In genomic region chr12:6182279-6182898, GRCh38 we compare ENCODE assay signal across 7 cellular contexts. TPM values are rescaled to one million over a fixed set of nuclear protein-coding genes. Genes with fewer than 3 reads are reported as not detected.
DNase-seq lines count a peak whose midpoint lies in the region; ATAC-seq and TF ChIP-seq lines count a peak whose summit lies in the region.

No MANE protein-coding gene starts in this region.

- H3K36me3 ChIP-seq in body of pancreas (replicated peaks in 1 of 2; ENCODE audit: insufficient read depth in 1 of 2, low read depth in 2 of 2) (no peaks in the 10 kb centered on the region), liver (ENCODE audit: control insufficient read depth in 4 of 4, insufficient read depth in 3 of 4, low read depth in 1 of 4, low read length in 3 of 4) (no peaks in the 10 kb centered on the region), tibial nerve (no peaks in the 10 kb centered on the region), H7 (replicated peaks; ENCODE audit: control insufficient read depth, insufficient read depth, low read length) (no peaks in the 10 kb centered on the region)

- TF ChIP-seq POLR2A in body of pancreas (IDR thresholded peaks at IDR 0.05) (peak in 1 of 3 donors; percentile 9), tibial nerve (IDR thresholded peaks at IDR 0.05) (no peak)

- DNase-seq in MV-4-11 (lab: John Stamatoyannopoulos, UW), result peak; percentile 36
- peak in 3 of 4 donors; percentile 20 to 52 (median 37) for DNase-seq in body of pancreas
- DNase-seq in tibial nerve (ENCODE audit: low spot score in 2 of 2), result peak in 1 of 2 donors; percentile 35
- DNase-seq in H7, result no peak
- no peak for DNase-seq in naive thymus-derived CD8-positive, alpha-beta T cell

- 44 to 49% methylated on average over 17 to 19 of the region's 19 CpGs for WGBS in body of pancreas, 2 donors
- WGBS in liver, result 25% methylated on average over 19 of the region's 19 CpGs
- WGBS in tibial nerve, 2 donors, result 32 to 33% methylated on average over 19 of the region's 19 CpGs

- intact Hi-C loops in body of pancreas (cut with DNase I), result no loop called here

- H3K9ac ChIP-seq in liver (ENCODE audit: low read depth in 1 of 2, low read length in 2 of 2), result peak overlapping the region; percentile 15 to 88

- H3K4me1 Mint-ChIP-seq in naive thymus-derived CD8-positive, alpha-beta T cell, result peaks cover 0 to 7% (median 2%) of the 10 kb centered on the region in 4 donors

- no peaks in the 10 kb centered on the region for H3K36me3 Mint-ChIP-seq in naive thymus-derived CD8-positive, alpha-beta T cell

- TF ChIP-seq CTCF in body of pancreas (IDR thresholded peaks at IDR 0.05) (no peak), liver (IDR thresholded peaks at IDR 0.05; ENCODE audit: low read depth, low read length, missing input control) (no peak), tibial nerve (IDR thresholded peaks at IDR 0.05) (no peak)

- peak overlapping the region in 1 of 10 donors; percentile 6 for H3K27ac Mint-ChIP-seq in naive thymus-derived CD8-positive, alpha-beta T cell

- ATAC-seq in body of pancreas (peak; percentile 16), GM19467 (IDR thresholded peaks at IDR 0.05; ENCODE audit: unreplicated experiment) (no peak)
- no peak for ATAC-seq in naive thymus-derived CD8-positive, alpha-beta T cell

- peak in 1 of 2 donors; percentile 61 for TF ChIP-seq EP300 in tibial nerve (IDR thresholded peaks at IDR 0.05)

- H3K4me3 ChIP-seq in body of pancreas, result no peak overlapping the region
- peak overlapping the region in 1 of 3 donors; percentile 54 for H3K4me3 ChIP-seq in liver (ENCODE audit: low read depth in 1 of 3, low read length in 3 of 3)
- H3K4me3 ChIP-seq in tibial nerve, result no peak overlapping the region
- no peak overlapping the region for H3K4me3 ChIP-seq in H7 (ENCODE audit: insufficient read depth, low read depth, low read length)

- POLR2A ChIA-PET in naive thymus-derived CD8-positive, alpha-beta T cell (lab: Charles Lee), result interaction anchor here (0.6 kb wide), 1 partner anchor 1755 kb away, joined by 3 read pairs; no protein-coding TSS in a partner anchor

- TF ChIP-seq RAD21 in liver (IDR thresholded peaks at IDR 0.05), result peak; percentile 36 to 49

- H3K9me3 Mint-ChIP-seq in naive thymus-derived CD8-positive, alpha-beta T cell, result peaks cover 0 to 3% (median 0%) of the 10 kb centered on the region in 9 donors

- H3K9me3 ChIP-seq in body of pancreas (no peaks in the 10 kb centered on the region), liver (ENCODE audit: control insufficient read depth in 4 of 4, low read length in 3 of 4) (no peaks in the 10 kb centered on the region), tibial nerve (no peaks in the 10 kb centered on the region)

- H3K27me3 ChIP-seq in body of pancreas (no peaks in the 10 kb centered on the region), liver (ENCODE audit: control insufficient read depth in 4 of 4, insufficient read depth in 4 of 4, low read length in 3 of 4) (no peaks in the 10 kb centered on the region), tibial nerve (no peaks in the 10 kb centered on the region), H7 (ENCODE audit: control insufficient read depth, insufficient read depth, low read length) (no peaks in the 10 kb centered on the region)

- H3K4me1 ChIP-seq in body of pancreas (peaks cover 16% of the 10 kb centered on the region), liver (ENCODE audit: control insufficient read depth in 4 of 4, insufficient read depth in 4 of 4, low read length in 3 of 4) (peaks cover 14 to 56% (median 34%) of the 10 kb centered on the region in 4 donors), tibial nerve (peaks cover 4 to 64% (median 39%) of the 10 kb centered on the region in 4 donors)

- peak overlapping the region in 3 of 4 donors; percentile 5 to 54 (median 38) for H3K27ac ChIP-seq in body of pancreas
- H3K27ac ChIP-seq in liver (ENCODE audit: low read depth in 1 of 2, low read length in 2 of 2), result peak overlapping the region; percentile 94 to 99
- peak overlapping the region; percentile 70 to 84 (median 76) for H3K27ac ChIP-seq in tibial nerve

- no peak overlapping the region for H3K4me3 Mint-ChIP-seq in naive thymus-derived CD8-positive, alpha-beta T cell

- peaks cover 0 to 7% (median 0%) of the 10 kb centered on the region in 5 donors for H3K27me3 Mint-ChIP-seq in naive thymus-derived CD8-positive, alpha-beta T cell

TF ChIP-seq in liver, 16 proteins besides CTCF, POLR2A, EP300 and RAD21:
- TF ChIP-seq GABPA (IDR thresholded peaks at IDR 0.05 in 1 of 2, conservative IDR thresholded peaks at IDR 0.05 in 1 of 2), result no peak
- TF ChIP-seq, protein P1, sequence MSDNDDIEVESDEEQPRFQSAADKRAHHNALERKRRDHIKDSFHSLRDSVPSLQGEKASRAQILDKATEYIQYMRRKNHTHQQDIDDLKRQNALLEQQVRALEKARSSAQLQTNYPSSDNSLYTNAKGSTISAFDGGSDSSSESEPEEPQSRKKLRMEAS (IDR thresholded peaks at IDR 0.05), result peak; percentile 51
- no peak for TF ChIP-seq HNF4G (IDR thresholded peaks at IDR 0.05)
- peak; percentile 47 to 75 for TF ChIP-seq HNF4A (conservative IDR thresholded peaks at IDR 0.05)
- TF ChIP-seq EGR1 (IDR thresholded peaks at IDR 0.05; ENCODE audit: low read depth in 2 of 2), result peak in 1 of 2 donors; percentile 27
- TF ChIP-seq, protein P2, sequence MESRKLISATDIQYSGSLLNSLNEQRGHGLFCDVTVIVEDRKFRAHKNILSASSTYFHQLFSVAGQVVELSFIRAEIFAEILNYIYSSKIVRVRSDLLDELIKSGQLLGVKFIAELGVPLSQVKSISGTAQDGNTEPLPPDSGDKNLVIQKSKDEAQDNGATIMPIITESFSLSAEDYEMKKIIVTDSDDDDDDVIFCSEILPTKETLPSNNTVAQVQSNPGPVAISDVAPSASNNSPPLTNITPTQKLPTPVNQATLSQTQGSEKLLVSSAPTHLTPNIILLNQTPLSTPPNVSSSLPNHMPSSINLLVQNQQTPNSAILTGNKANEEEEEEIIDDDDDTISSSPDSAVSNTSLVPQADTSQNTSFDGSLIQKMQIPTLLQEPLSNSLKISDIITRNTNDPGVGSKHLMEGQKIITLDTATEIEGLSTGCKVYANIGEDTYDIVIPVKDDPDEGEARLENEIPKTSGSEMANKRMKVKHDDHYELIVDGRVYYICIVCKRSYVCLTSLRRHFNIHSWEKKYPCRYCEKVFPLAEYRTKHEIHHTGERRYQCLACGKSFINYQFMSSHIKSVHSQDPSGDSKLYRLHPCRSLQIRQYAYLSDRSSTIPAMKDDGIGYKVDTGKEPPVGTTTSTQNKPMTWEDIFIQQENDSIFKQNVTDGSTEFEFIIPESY (IDR thresholded peaks at IDR 0.05), result no peak
- TF ChIP-seq FOXA2 (IDR thresholded peaks at IDR 0.05), result no peak
- TF ChIP-seq RXRA (IDR thresholded peaks at IDR 0.05), result peak; percentile 33 to 59
- peak in 1 of 2 donors; percentile 19 for TF ChIP-seq JUND (IDR thresholded peaks at IDR 0.05)
- TF ChIP-seq YY1 (IDR thresholded peaks at IDR 0.05), result peak; percentile 79
- peak; percentile 51 for TF ChIP-seq SP1 (IDR thresholded peaks at IDR 0.05)
- TF ChIP-seq NR2F2 (IDR thresholded peaks at IDR 0.05), result peak; percentile 17

RNA-seq across cellular contexts. Expression of gene CD9, which starts 17.8 kb away (rescaled TPM):
- total RNA-seq in body of pancreas, result 10 to 100 TPM; 66.6 to 91.3 TPM
- 10 to 100 TPM; 18.7 to 25.8 TPM for total RNA-seq in liver
- polyA plus RNA-seq in liver, result 10 to 100 TPM; 38.9 to 65.2 TPM
- 100 to 1,000 TPM; 297 to 500 (median 391) TPM for total RNA-seq in tibial nerve
- 266 and 274 TPM in 2 replicates for total RNA-seq in H7 (2014; rRNA removed; shearing (Covaris generic))
- 10 to 100 TPM in 1 of 2 experiments, 1 to 10 TPM in 1; 7.9 to 11.7 TPM for total RNA-seq in naive thymus-derived CD8-positive, alpha-beta T cell
- polyA plus RNA-seq in naive thymus-derived CD8-positive, alpha-beta T cell, result 10 to 100 TPM; 23.4 to 43.4 (median 41.7) TPM

RNA-seq across cellular contexts. Expression of gene VWF, which starts 57.9 kb away (rescaled TPM):
- total RNA-seq in body of pancreas (10 to 100 TPM; 76.1 to 78.1 TPM), liver (10 to 100 TPM in 1 of 2 donors, 1 to 10 TPM in 1; 2.1 to 10.8 TPM), tibial nerve (100 to 1,000 TPM in 3 of 4 donors, 10 to 100 TPM in 1; 82.7 to 311 (median 214) TPM)
- polyA plus RNA-seq in liver, result 1 to 10 TPM; 3.3 to 4.6 TPM
- 1.6 and 2.3 TPM in 2 replicates for total RNA-seq in H7 (2014; rRNA removed; shearing (Covaris generic))
- total RNA-seq in naive thymus-derived CD8-positive, alpha-beta T cell, result under 1 TPM; 0.08 to 0.60 TPM
- polyA plus RNA-seq in naive thymus-derived CD8-positive, alpha-beta T cell, result not detected

Comparison
In these comparisons a context has a peak if more than half of its experiments do, and no peak if none do; other contexts are left out.
1. DNase-seq: peak in MV-4-11 (single experiment) and body of pancreas (3 of 4); none in H7 (single experiment) and naive thymus-derived CD8-positive, alpha-beta T cell (0 of 10).
2. H3K27ac ChIP-seq: peak in every context shown above with its lines; median percentile 96 in liver; 76 in tibial nerve; 38 in body of pancreas.
3. RNA of gene VWF, which starts 57.9 kb away (total RNA-seq): 82.7 to 311 TPM in tibial nerve and 76.1 to 78.1 TPM in body of pancreas; 2.1 to 10.8 TPM in liver, 1.6 to 2.3 TPM in H7 and 0.08 to 0.60 TPM in naive thymus-derived CD8-positive, alpha-beta T cell; every median in the first group is over 4 times any median in the second.